Comparison of ENCODE assay signal across 18 cellular contexts in the genomic region with DNA sequence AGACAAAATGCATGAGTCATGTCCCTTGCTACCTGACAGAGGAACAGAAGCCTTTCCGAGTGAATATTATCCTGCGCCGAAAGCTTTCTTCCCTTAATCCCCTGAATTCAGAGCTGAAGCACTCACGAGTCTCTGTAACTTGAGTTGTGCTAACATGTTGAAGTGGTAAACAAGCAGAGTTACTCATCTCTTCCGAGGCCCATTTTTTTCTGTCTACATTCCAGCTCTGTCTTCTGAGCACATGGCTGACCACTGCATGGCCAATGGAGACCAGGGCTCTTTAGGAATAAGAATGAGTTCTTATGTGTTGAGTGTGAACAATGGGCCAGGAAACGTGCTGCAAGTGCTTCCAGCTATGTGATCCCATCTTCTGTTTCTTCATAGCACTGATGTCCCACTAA.
DNase-seq lines count a peak whose midpoint lies in the region; ATAC-seq and TF ChIP-seq lines count a peak whose summit lies in the region.
"Had no signal": no experiment of that assay in that cellular context is flagged by ENCODE, and none has a peak within 500 bp of the region (broad histone marks: within the 10 kb centered on the region; RNA-seq: fewer than 3 reads in every experiment).

No MANE protein-coding gene starts in this region.

- no peak for TF ChIP-seq EP300 in stomach (IDR thresholded peaks at IDR 0.05)

- H3K4me3 ChIP-seq in HFF-Myc (replicated peaks; ENCODE audit: low read depth, low read length) (no peak overlapping the region), foreskin fibroblast (ENCODE audit: low read depth in 1 of 2, low read length in 2 of 2) (no peak overlapping the region), stomach (no peak overlapping the region)
- H3K4me3 ChIP-seq: pancreas, SJCRH30, tibial artery had no signal

- H3K4me1 ChIP-seq in stomach: no peaks in the 10 kb centered on the region
- H3K4me1 ChIP-seq: pancreas, tibial artery had no signal

- no peaks in the 10 kb centered on the region for H3K27me3 ChIP-seq in stomach
- H3K27me3 ChIP-seq: pancreas, SJCRH30, tibial artery had no signal

- intact Hi-C loops in stomach (cut with DNase I; ENCODE audit: low total_unique reads): no loop called here

- no peak for TF ChIP-seq POLR2A in stomach (IDR thresholded peaks at IDR 0.05)

- no peak for ATAC-seq in stimulated activated naive CD8-positive, alpha-beta T cell treated with anti-CD3 and anti-CD28 coated beads, Interleukin-15, Interleukin-2, amounts not matched to agents 100 U/mL and 50 U/mL, for 24 hours
- ATAC-seq: pancreas had no signal

- H3K36me3 ChIP-seq in stomach: no peaks in the 10 kb centered on the region
- H3K36me3 ChIP-seq: pancreas, SJCRH30, tibial artery had no signal

- WGBS in stomach, 5 donors: 58 to 73% (median 63%) methylated on average over 6 of the region's 6 CpGs

- H3K9me3 ChIP-seq in stomach: no peaks in the 10 kb centered on the region
- H3K9me3 ChIP-seq: pancreas, SJCRH30, tibial artery had no signal

- DNase-seq in AG20443 (ENCODE audit: low spot score) (peak; percentile 71), HFF-Myc (ENCODE audit: extremely low read depth, low read depth) (peak; percentile 94), amniotic epithelial cell (ENCODE audit: low read depth) (peak; percentile 91), foreskin fibroblast (peak; percentile 88 to 89), epidermal melanocyte (ENCODE audit: insufficient read length, low spot score) (no peak), stomach (no peak), NCI-H748 (lab: John Stamatoyannopoulos, UW; ENCODE audit: unreplicated experiment) (no peak)
- no peak for DNase-seq in stimulated activated naive CD8-positive, alpha-beta T cell treated with anti-CD3 and anti-CD28 coated beads, Interleukin-15, Interleukin-2, amounts not matched to agents 100 U/mL and 50 U/mL, for 24 hours
- DNase-seq: activated CD4-positive, alpha-beta T cell treated with anti-CD3 and anti-CD28 coated beads, Interleukin-2, amount 10 ng/mL, durations not matched to agents 7 days and 5 days; activated T-cell treated with anti-CD3 and anti-CD28 coated beads, Interleukin-2, amount 50 U/mL, for 48 hours; AML-193; DND-41; kidney; NCI-H187 treated with DMSO at 0.1 percent for 48 hours; pancreas; SJCRH30; T1000; tibial artery had no signal

- H3K27ac ChIP-seq in stomach: peak overlapping the region in 2 of 5 donors; percentile 32 to 40
- H3K27ac ChIP-seq: pancreas, SJCRH30, tibial artery had no signal

- no peak for TF ChIP-seq CTCF in HFF-Myc (IDR thresholded peaks at IDR 0.05; ENCODE audit: low read depth, low read length, missing control alignments)
- no peak for TF ChIP-seq CTCF in foreskin fibroblast (IDR thresholded peaks at IDR 0.05; ENCODE audit: low read depth, low read length)
- TF ChIP-seq CTCF in stomach (IDR thresholded peaks at IDR 0.05): no peak

Comparison
In these comparisons a context has a peak if more than half of its experiments do, and no peak if none do; other contexts are left out.
1. DNase-seq: peak in AG20443 (single experiment), HFF-Myc (single experiment), amniotic epithelial cell (single experiment) and foreskin fibroblast (2 of 2); none in epidermal melanocyte (single experiment), stomach (single experiment), NCI-H748 (single experiment) and stimulated activated naive CD8-positive, alpha-beta T cell treated with anti-CD3 and anti-CD28 coated beads, Interleukin-15, Interleukin-2, amounts not matched to agents 100 U/mL and 50 U/mL, for 24 hours (single experiment).